ENCODE assay signal across 10 cellular contexts in genomic region chr1:154951901-154952657, GRCh38. TPM values are rescaled to one million over a fixed set of nuclear protein-coding genes. Genes with fewer than 3 reads are reported as not detected.
A peak's percentile ranks its signal among the peaks of the same experiment; 100 is the strongest.
DNase-seq lines count a peak whose midpoint lies in the region; ATAC-seq and TF ChIP-seq lines count a peak whose summit lies in the region.
"Had no signal": no experiment of that assay in that cellular context is flagged by ENCODE, and none has a peak within 500 bp of the region (broad histone marks: within the 10 kb centered on the region; RNA-seq: fewer than 3 reads in every experiment).

No MANE protein-coding gene starts in this region.

- intact Hi-C loops in PC-3 (cut with micrococcal nuclease): no loop called here

- no peaks in the 10 kb centered on the region for H3K9me3 ChIP-seq in MM.1S (replicated peaks; ENCODE audit: insufficient read depth, low read length)
- H3K9me3 ChIP-seq in PC-3 (ENCODE audit: low read length): no peaks in the 10 kb centered on the region

- H3K79me2 ChIP-seq in MM.1S (ENCODE audit: low read length) (peaks cover 74% of the 10 kb centered on the region), PC-3 (ENCODE audit: low read length) (no peaks in the 10 kb centered on the region)

- H3K36me3 Mint-ChIP-seq in effector memory CD8-positive, alpha-beta T cell (ENCODE audit: insufficient read depth): peaks cover 96% of the 10 kb centered on the region

- H3K4me3 ChIP-seq in MM.1S (ENCODE audit: low read length) (peak overlapping the region; percentile 80), PC-3 (ENCODE audit: low read length) (no peak overlapping the region)

- POLR2A ChIA-PET in PC-3 (lab: Charles Lee; ENCODE audit: unreplicated experiment): no interaction called here

- no peaks in the 10 kb centered on the region for H4K20me1 ChIP-seq in MM.1S (ENCODE audit: insufficient read depth, low read length)
- no peaks in the 10 kb centered on the region for H4K20me1 ChIP-seq in PC-3 (ENCODE audit: low read length)

- no TSS peak for BruUV-seq in PC-3 (replicated peaks; lab: Mats Ljungman, UMichigan)

- no peaks in the 10 kb centered on the region for H3K9me3 Mint-ChIP-seq in effector memory CD8-positive, alpha-beta T cell

- no peaks in the 10 kb centered on the region for H3K9me2 ChIP-seq in MM.1S (replicated peaks; ENCODE audit: insufficient read depth, low read length)
- H3K9me2 ChIP-seq in PC-3 (replicated peaks; ENCODE audit: low read length): no peaks in the 10 kb centered on the region

- H3F3A ChIP-seq in MM.1S (ENCODE audit: insufficient read depth, low read length) (peaks cover 81% of the 10 kb centered on the region), PC-3 (ENCODE audit: low read length, unreplicated experiment) (no peaks in the 10 kb centered on the region)

- H3K27me3 Mint-ChIP-seq in effector memory CD8-positive, alpha-beta T cell: no peaks in the 10 kb centered on the region

- ATAC-seq in effector memory CD8-positive, alpha-beta T cell (replicated peaks): peak; percentile 31
- no peak for ATAC-seq in PC-3
- ATAC-seq in GM18858 (IDR thresholded peaks at IDR 0.05; ENCODE audit: unreplicated experiment): no peak

- H3K27ac Mint-ChIP-seq in effector memory CD8-positive, alpha-beta T cell: peak overlapping the region; percentile 99 to 100

- H3K27me3 ChIP-seq in MM.1S (replicated peaks; ENCODE audit: insufficient read depth, low read length) (no peaks in the 10 kb centered on the region), PC-3 (ENCODE audit: low read length) (no peaks in the 10 kb centered on the region)

- CTCF ChIA-PET in PC-3 (lab: Charles Lee): no interaction called here

- peak overlapping the region; percentile 95 for H3K27ac ChIP-seq in MM.1S (ENCODE audit: low read length)
- no peak overlapping the region for H3K27ac ChIP-seq in PC-3 (ENCODE audit: low read length)
- H3K27ac ChIP-seq: WERI-Rb-1 had no signal

- TF ChIP-seq CTCF in MM.1S (IDR thresholded peaks at IDR 0.05; ENCODE audit: low read length) (no peak), PC-3 (conservative IDR thresholded peaks at IDR 0.05; ENCODE audit: low read depth, low read length) (no peak)

- H2AFZ ChIP-seq in MM.1S (ENCODE audit: low read length) (no peak overlapping the region), PC-3 (ENCODE audit: low read length) (no peak overlapping the region)

- peaks cover 56 to 65% of the 10 kb centered on the region in 2 donors for H3K4me1 Mint-ChIP-seq in effector memory CD8-positive, alpha-beta T cell (ENCODE audit: low read depth in 2 of 2)

- H3K4me1 ChIP-seq in MM.1S (ENCODE audit: low read length): peaks cover 57% of the 10 kb centered on the region
- H3K4me1 ChIP-seq in PC-3 (ENCODE audit: insufficient read depth, low read length): peaks cover 13% of the 10 kb centered on the region

- DNase-seq in MM.1S: peak; percentile 93
- peak; percentile 79 for DNase-seq in activated CD8-positive, alpha-beta memory T cell treated with anti-CD3 and anti-CD28 coated beads for 24 hours
- DNase-seq in effector memory CD8-positive, alpha-beta T cell: peak; percentile 38 to 61 (median 59)
- DNase-seq in stimulated activated CD4-positive, alpha-beta T cell treated with anti-CD3 and anti-CD28 coated beads, TNF-alpha, amount 100 ng/mL, for 24 hours (ENCODE audit: low read depth in 3 of 3): peak; percentile 41 to 71 (median 47)
- no peak for DNase-seq in PC-3
- DNase-seq in epidermal melanocyte (ENCODE audit: insufficient read length, low spot score): no peak
- DNase-seq in NCI-H1694 (lab: John Stamatoyannopoulos, UW): no peak
- DNase-seq: NCI-H446 treated with DMSO at 0.1 percent for 48 hours, WERI-Rb-1 had no signal

- peak overlapping the region; percentile 90 for H3K4me2 ChIP-seq in MM.1S (ENCODE audit: low read depth, low read length)
- no peak overlapping the region for H3K4me2 ChIP-seq in PC-3 (ENCODE audit: low read length)

- peak overlapping the region; percentile 95 to 99 for H3K4me3 Mint-ChIP-seq in effector memory CD8-positive, alpha-beta T cell

- H3K36me3 ChIP-seq in MM.1S (replicated peaks; ENCODE audit: insufficient read depth, low read length) (0 out of 2 replicates have a peak, but pooled peaks cover 5% of the 10 kb centered on the region), PC-3 (ENCODE audit: low read depth, low read length) (no peaks in the 10 kb centered on the region)

- H3K9ac ChIP-seq in MM.1S (ENCODE audit: low read length): peak overlapping the region; percentile 92
- no peak overlapping the region for H3K9ac ChIP-seq in PC-3 (ENCODE audit: low read length)

RNA-seq across cellular contexts. Expression of gene PBXIP1, which starts 3.8 kb away (rescaled TPM):
- 35.4 and 43.1 TPM in 2 replicates for total RNA-seq in PC-3 (2014; rRNA removed)

RNA-seq across cellular contexts. Expression of gene PYGO2, which starts 9.5 kb away (rescaled TPM):
- 41.7 and 43.3 TPM in 2 replicates for total RNA-seq in PC-3 (2014; rRNA removed)

RNA-seq across cellular contexts. Expression of gene PMVK, which starts 15.6 kb away (rescaled TPM):
- total RNA-seq in PC-3 (2014; rRNA removed): 32.3 and 41.5 TPM in 2 replicates

RNA-seq across cellular contexts. Expression of gene SHC1, which starts 18.5 kb away (rescaled TPM):
- total RNA-seq in PC-3 (2014; rRNA removed): 106 and 107 TPM in 2 replicates

RNA-seq across cellular contexts. Expression of gene CKS1B, which starts 22.4 kb away (rescaled TPM):
- total RNA-seq in PC-3 (2014; rRNA removed): 330 and 390 TPM in 2 replicates

Comparison
In these comparisons a context has a peak if more than half of its experiments do, and no peak if none do; other contexts are left out.
1. DNase-seq: peak in MM.1S (single experiment), activated CD8-positive, alpha-beta memory T cell treated with anti-CD3 and anti-CD28 coated beads for 24 hours (single experiment), effector memory CD8-positive, alpha-beta T cell (3 of 3) and stimulated activated CD4-positive, alpha-beta T cell treated with anti-CD3 and anti-CD28 coated beads, TNF-alpha, amount 100 ng/mL, for 24 hours (3 of 3); none in PC-3 (single experiment), epidermal melanocyte (single experiment) and NCI-H1694 (single experiment).